27 cellular contexts compared by ENCODE assay signal in the genomic region with DNA sequence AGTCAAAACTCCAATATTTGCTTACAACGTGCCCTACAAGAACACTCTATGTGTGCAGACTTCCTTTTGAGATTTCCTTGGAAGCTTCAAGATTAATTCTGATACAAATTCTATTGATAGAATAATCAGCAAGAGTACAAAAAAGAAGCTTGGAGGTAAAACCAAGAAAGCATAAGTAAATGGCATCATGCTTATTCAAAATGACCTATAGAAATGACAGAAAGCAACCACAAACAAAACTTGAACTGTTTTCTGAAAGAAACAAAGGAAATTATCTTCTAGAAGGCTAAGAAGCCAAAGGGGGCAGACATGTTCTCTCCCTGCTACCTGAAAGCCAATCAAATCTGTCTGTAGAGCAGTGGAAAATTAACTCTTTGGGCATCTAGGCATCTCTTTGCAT.
"Had no signal": no experiment of that assay in that cellular context is flagged by ENCODE, and none has a peak within 500 bp of the region (broad histone marks: within the 10 kb centered on the region; RNA-seq: fewer than 3 reads in every experiment).

No MANE protein-coding gene starts in this region.

- H3K27ac ChIP-seq: neural progenitor cell, neutrophil, pancreas, psoas muscle, right lobe of liver, sigmoid colon, suprapubic skin, testis, tibial artery, transverse colon, upper lobe of right lung, uterus had no signal

- H3K27me3 ChIP-seq: neural progenitor cell, neutrophil, pancreas, right lobe of liver, sigmoid colon, suprapubic skin, testis, tibial artery, transverse colon, upper lobe of right lung, uterus had no signal

- ATAC-seq: naive thymus-derived CD4-positive, alpha-beta T cell; natural killer cell; pancreas; psoas muscle; right cardiac atrium; right lobe of liver; stimulated activated effector memory CD8-positive, alpha-beta T cell treated with anti-CD3 and anti-CD28 coated beads, Interleukin-12 subunit alpha, Interleukin-12 subunit beta, amount 100 ng/mL, for 72 hours; stimulated activated naive B cell treated with anti-CD40 and anti-IgM and Interleukin-4, amounts not matched to agents 10 μg/mL and 1 μg/mL and 100 μg/mL, for 72 hours; stimulated activated naive CD8-positive, alpha-beta T cell treated with anti-CD3 and anti-CD28 coated beads, Interleukin-15, amount 100 ng/mL, for 72 hours; upper lobe of right lung had no signal

- H3K4me3 ChIP-seq: neural progenitor cell, pancreas, psoas muscle, right lobe of liver, sigmoid colon, suprapubic skin, testis, tibial artery, transverse colon, upper lobe of right lung, uterus had no signal

- H2AFZ ChIP-seq: neural progenitor cell had no signal

- H3K36me3 ChIP-seq: neural progenitor cell, neutrophil, pancreas, right lobe of liver, sigmoid colon, suprapubic skin, tibial artery, transverse colon, upper lobe of right lung, uterus had no signal

- H3K4me1 ChIP-seq: neural progenitor cell, pancreas, psoas muscle, right lobe of liver, sigmoid colon, suprapubic skin, testis, tibial artery, transverse colon, upper lobe of right lung, uterus had no signal

- DNase-seq: naive thymus-derived CD4-positive, alpha-beta T cell; natural killer cell; nucleus accumbens; pancreas; posterior cingulate gyrus; psoas muscle; right cardiac atrium; right lobe of liver; sigmoid colon; small intestine; stimulated activated CD4-positive, alpha-beta T cell treated with anti-CD3 and anti-CD28 coated beads, Interleukin-15, amount 100 ng/mL, for 24 hours; stimulated activated CD4-positive, alpha-beta T cell treated with anti-CD3 and anti-CD28 coated beads, Interleukin-2, amount 100 ng/mL, for 24 hours; stimulated activated CD4-positive, alpha-beta T cell treated with anti-CD3 and anti-CD28 coated beads, Interleukin-2, amount 100 ng/mL, for 48 hours; stimulated activated CD4-positive, alpha-beta T cell treated with anti-CD3 and anti-CD28 coated beads, Interleukin-4, amount 100 ng/mL, for 24 hours; stimulated activated naive B cell treated with anti-CD40 and anti-IgM and Interleukin-4, amounts not matched to agents 10 μg/mL and 1 μg/mL and 100 μg/mL, for 72 hours; stimulated activated naive CD4-positive, alpha-beta T cell treated with Interleukin-2 at 50 U/mL for 16 hours; stimulated activated naive CD8-positive, alpha-beta T cell treated with anti-CD3 and anti-CD28 coated beads, Interleukin-15, amount 100 ng/mL, for 72 hours; substantia nigra; testis; tibial artery; transverse colon; upper lobe of right lung; uterus had no signal

- H3K9me3 ChIP-seq: neutrophil, pancreas, psoas muscle, right lobe of liver, sigmoid colon, suprapubic skin, testis, transverse colon, upper lobe of right lung, uterus had no signal
